ENCODE assay signal across 19 cellular contexts in genomic region chr5:72485366-72486052, GRCh38. TPM values are rescaled to one million over a fixed set of nuclear protein-coding genes. Genes with fewer than 3 reads are reported as not detected.
DNase-seq lines count a peak whose midpoint lies in the region; FAIRE-seq and TF ChIP-seq lines count a peak whose summit lies in the region.
"Had no signal": no experiment of that assay in that cellular context is flagged by ENCODE, and none has a peak within 500 bp of the region (broad histone marks: within the 10 kb centered on the region; RNA-seq: fewer than 3 reads in every experiment).

No MANE protein-coding gene starts in this region.

- peaks cover 27% of the 10 kb centered on the region for H3K4me1 Mint-ChIP-seq in MCF 10A (ENCODE audit: insufficient read depth, unreplicated experiment)

- H3K9me3 Mint-ChIP-seq in MCF 10A (ENCODE audit: unreplicated experiment) = no peaks in the 10 kb centered on the region

- 91% methylated on average over 8 of the region's 8 CpGs for WGBS in thymus

- FAIRE-seq in keratinocyte (lab: Jason Lieb, UNC) = peak; percentile 97
- FAIRE-seq: colon, D721Med had no signal

- no peak for TF ChIP-seq POLR2A in NB4 (IDR thresholded peaks at IDR 0.05; ENCODE audit: extremely low read depth, insufficient read length)

- peaks cover 27% of the 10 kb centered on the region for H3K4me1 ChIP-seq in keratinocyte (ENCODE audit: control insufficient read depth, extremely low read depth, insufficient read depth, low read length)
- no peaks in the 10 kb centered on the region for H3K4me1 ChIP-seq in thymus (ENCODE audit: control insufficient read depth, insufficient read depth, low read length)
- H3K4me1 ChIP-seq in A673 (ENCODE audit: insufficient read depth, low read length, poor library complexity, severe bottlenecking) = no peaks in the 10 kb centered on the region
- H3K4me1 ChIP-seq: BE2C, right lobe of liver had no signal

- H3K9ac ChIP-seq in keratinocyte (ENCODE audit: control insufficient read depth, extremely low read depth, insufficient read depth, low read length) = peak overlapping the region; percentile 57

- no peaks in the 10 kb centered on the region for H3K9me3 ChIP-seq in keratinocyte (ENCODE audit: control insufficient read depth, low read depth, low read length)
- no peaks in the 10 kb centered on the region for H3K9me3 ChIP-seq in thymus (ENCODE audit: control insufficient read depth)
- H3K9me3 ChIP-seq in A673 (ENCODE audit: low read depth, low read length, poor library complexity, severe bottlenecking) = no peaks in the 10 kb centered on the region
- H3K9me3 ChIP-seq: BE2C, right lobe of liver had no signal

- no peak overlapping the region for H3K4me3 ChIP-seq in NB4 (ENCODE audit: low read depth, low read length)
- peak overlapping the region in 2 of 3 experiments; percentile 5 to 18 for H3K4me3 ChIP-seq in keratinocyte (ENCODE audit: control insufficient read depth in 2 of 3, extremely low read depth in 1 of 3, insufficient read depth in 2 of 3, low read depth in 1 of 3, low read length in 3 of 3)
- no peak overlapping the region for H3K4me3 ChIP-seq in thymus (ENCODE audit: low read length)
- no peak overlapping the region for H3K4me3 ChIP-seq in A673 (ENCODE audit: low read depth, low read length, poor library complexity, severe bottlenecking)
- H3K4me3 ChIP-seq: right lobe of liver had no signal

- H2AFZ ChIP-seq in keratinocyte (ENCODE audit: control insufficient read depth, low read length) = peak overlapping the region; percentile 85

- TF ChIP-seq CTCF in NB4 (IDR thresholded peaks at IDR 0.05; ENCODE audit: low read depth, low read length) (no peak), MCF 10A (IDR thresholded peaks at IDR 0.05; ENCODE audit: unreplicated experiment) (no peak), keratinocyte (optimal IDR thresholded peaks at IDR 0.05 in 1 of 3, IDR thresholded peaks at IDR 0.05 in 1 of 3, conservative IDR thresholded peaks at IDR 0.05 in 1 of 3; ENCODE audit: extremely low read depth in 1 of 3, insufficient read depth in 2 of 3, low read length in 3 of 3) (no peak), A673 (conservative IDR thresholded peaks at IDR 0.05; ENCODE audit: low read depth, low read length) (no peak)

- CTCF ChIA-PET in MCF 10A (lab: Yijun Ruan, JAX) (interaction anchor here (0.8 to 1.7 kb wide), 2 partner anchors 38 to 332 kb away, joined by 3 to 8 read pairs; no protein-coding TSS in a partner anchor), A673 (lab: Charles Lee) (no interaction called here)

- H3K4me2 ChIP-seq in keratinocyte (ENCODE audit: control insufficient read depth, extremely low read depth, insufficient read depth, low read depth, low read length) = peak overlapping the region; percentile 83

- H3K27me3 Mint-ChIP-seq in MCF 10A (ENCODE audit: insufficient read depth, unreplicated experiment) = no peaks in the 10 kb centered on the region

- TSS peak; percentile 90 for BruUV-seq in MCF 10A (replicated peaks; lab: Mats Ljungman, UMichigan)
- no TSS peak for BruUV-seq in A673 (replicated peaks; lab: Mats Ljungman, UMichigan)

- POLR2A ChIA-PET in MCF 10A (lab: Yijun Ruan, JAX) = interaction anchor here (0.6 to 3.4 kb wide), 25 partner anchors 9 to 332 kb away, joined by 3 to 28 read pairs (median 5); no protein-coding TSS in a partner anchor
- POLR2A ChIA-PET in A673 (lab: Charles Lee; ENCODE audit: low non-redundant PET) = no interaction called here

- H3K79me2 ChIP-seq in keratinocyte (ENCODE audit: control insufficient read depth, insufficient read depth, low read length) = no peaks in the 10 kb centered on the region

- H3K36me3 ChIP-seq in keratinocyte (ENCODE audit: control insufficient read depth in 2 of 2, extremely low read depth in 1 of 2, insufficient read depth in 2 of 2, low read length in 2 of 2) = no peaks in the 10 kb centered on the region
- no peaks in the 10 kb centered on the region for H3K36me3 ChIP-seq in thymus (ENCODE audit: control insufficient read depth, insufficient read depth)
- no peaks in the 10 kb centered on the region for H3K36me3 ChIP-seq in A673 (ENCODE audit: insufficient read depth, low read length, poor library complexity, severe bottlenecking)
- H3K36me3 ChIP-seq: BE2C, right lobe of liver had no signal

- H3K4me3 Mint-ChIP-seq in MCF 10A (ENCODE audit: unreplicated experiment) = peak overlapping the region; percentile 59

- H3K36me3 Mint-ChIP-seq in MCF 10A (ENCODE audit: insufficient read depth, unreplicated experiment) = no peaks in the 10 kb centered on the region

- dilution Hi-C loops in keratinocyte (cut with MboI; ENCODE audit: extremely low pct_ligation_motif_present, low sequenced_read_pairs) = no loop called here

- DNase-seq in NB4 (ENCODE audit: low read depth) (peak; percentile 26), MCF 10A (ENCODE audit: unreplicated experiment) (peak; percentile 86), keratinocyte (ENCODE audit: low read depth, low spot score) (peak; percentile 71), A673 (ENCODE audit: low spot score) (no peak), T-helper 2 cell (no peak), DMS153 (lab: John Stamatoyannopoulos, UW) (no peak)
- DNase-seq: activated CD8-positive, alpha-beta memory T cell treated with anti-CD3 and anti-CD28 coated beads, Interleukin-2, amount 50 U/mL, for 4 hours; BE2C; mesendoderm; NCI-H1105 treated with DMSO at 0.1 percent for 48 hours; NCI-H510A treated with DMSO at 0.1 percent for 48 hours; PC-3; right lobe of liver; stimulated activated CD4-positive, alpha-beta T cell treated with anti-CD3 and anti-CD28 coated beads, Interleukin-2, amount 100 ng/mL, for 48 hours; substantia nigra; T1000 had no signal

- H3K27ac ChIP-seq in keratinocyte (ENCODE audit: control insufficient read depth, insufficient read depth, low read length) (peak overlapping the region; percentile 81), thymus (ENCODE audit: low read depth) (peak overlapping the region; percentile 57), A673 (ENCODE audit: low read depth, low read length, poor library complexity, severe bottlenecking) (no peak overlapping the region)
- H3K27ac ChIP-seq: right lobe of liver had no signal

- intact Hi-C loops in MCF 10A (cut with micrococcal nuclease) = no loop called here
- intact Hi-C loops in A673 (cut with micrococcal nuclease; ENCODE audit: unreplicated experiment) = no loop called here

- no peaks in the 10 kb centered on the region for H4K20me1 ChIP-seq in keratinocyte (ENCODE audit: control insufficient read depth, extremely low read depth, insufficient read depth, low read length)

- peak overlapping the region; percentile 96 for H3K27ac Mint-ChIP-seq in MCF 10A (ENCODE audit: low read depth, unreplicated experiment)

- H3K27me3 ChIP-seq in keratinocyte (ENCODE audit: control insufficient read depth, extremely low read depth, insufficient read depth, low read length) (no peaks in the 10 kb centered on the region), thymus (ENCODE audit: control insufficient read depth, insufficient read depth) (no peaks in the 10 kb centered on the region), A673 (replicated peaks; ENCODE audit: insufficient read depth, low read depth, low read length, poor library complexity) (peaks cover 4% of the 10 kb centered on the region)
- H3K27me3 ChIP-seq: right lobe of liver had no signal

- no peaks in the 10 kb centered on the region for H3K9me1 ChIP-seq in keratinocyte (ENCODE audit: control insufficient read depth, extremely low read depth, insufficient read depth, low read length)

RNA-seq across cellular contexts. Expression of gene ZNF366, which starts 21.7 kb away (rescaled TPM):
- not detected in 2 replicates for total RNA-seq in MCF 10A (2022)
- polyA plus RNA-seq in keratinocyte = not detected in 3 replicates
- not detected for polyA plus RNA-seq in keratinocyte (2011; ENCODE audit: low read depth)
- polyA plus RNA-seq in keratinocyte (2011; cell fraction: cytosol; rRNA removed) = not detected in 2 replicates
- not detected in 2 replicates for polyA plus RNA-seq in keratinocyte (2011; cell fraction: nucleus; rRNA removed)
- polyA plus RNA-seq in keratinocyte (2012; ENCODE audit: low replicate concordance) = not detected in 2 replicates
- polyA minus RNA-seq in keratinocyte = not detected in 3 replicates
- not detected for polyA minus RNA-seq in keratinocyte (2011; cell fraction: cytosol; rRNA and poly(A)+ RNA removed)
- not detected in 2 replicates for polyA minus RNA-seq in keratinocyte (2011; cell fraction: nucleus; rRNA and poly(A)+ RNA removed)
- polyA plus RNA-seq in thymus = 0.59 TPM
- not detected in 2 replicates for total RNA-seq in A673 (2021)
- total RNA-seq: PC-3 had no signal

Comparison
In these comparisons a context has a peak if more than half of its experiments do, and no peak if none do; other contexts are left out.
1. DNase-seq: peak in NB4 (single experiment), MCF 10A (single experiment) and keratinocyte (single experiment); none in A673 (single experiment), T-helper 2 cell (0 of 5) and DMS153 (single experiment).
2. H3K4me3 ChIP-seq: peak in keratinocyte (2 of 3); none in NB4 (single experiment), thymus (single experiment) and A673 (single experiment).